Comparison of ENCODE assay signal across 19 cellular contexts in the genomic region with DNA sequence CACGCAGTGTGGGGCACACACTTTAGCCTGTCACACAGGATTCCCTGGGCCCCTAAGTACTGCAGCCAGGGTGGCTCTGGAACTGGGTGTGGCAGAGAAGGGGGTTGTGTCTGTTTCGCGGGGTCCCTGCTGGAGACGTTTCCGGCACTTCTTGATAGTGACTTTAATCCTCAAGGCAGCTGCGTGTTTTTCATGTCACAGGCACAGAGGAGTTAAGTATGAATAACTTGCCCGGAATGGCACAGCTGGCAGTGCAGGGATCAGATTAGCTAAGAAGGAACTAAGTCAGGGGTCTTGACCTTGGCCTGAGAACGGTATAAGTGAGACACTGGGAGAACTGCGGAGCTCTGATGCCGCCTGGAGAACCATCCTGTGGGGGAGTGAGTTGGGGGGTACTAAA. TPM values are rescaled to one million over a fixed set of nuclear protein-coding genes. Genes with fewer than 3 reads are reported as not detected.
DNase-seq lines count a peak whose midpoint lies in the region; ATAC-seq and TF ChIP-seq lines count a peak whose summit lies in the region.
"Had no signal": no experiment of that assay in that cellular context is flagged by ENCODE, and none has a peak within 500 bp of the region (broad histone marks: within the 10 kb centered on the region; RNA-seq: fewer than 3 reads in every experiment).

No MANE protein-coding gene starts in this region.

- no peak for DNase-seq in IMR-90
- peak; percentile 14 for DNase-seq in WERI-Rb-1
- peak; percentile 24 for DNase-seq in myocyte (ENCODE audit: low read depth)
- DNase-seq in suprapubic skin (ENCODE audit: low spot score in 2 of 2), result peak; percentile 17 to 69
- no peak for DNase-seq in A172 (ENCODE audit: low spot score)
- DNase-seq in activated CD4-positive, CD25-positive, alpha-beta regulatory T cell treated with anti-CD3 and anti-CD28 coated beads, Interleukin-2, amount 50 U/mL, for 72 hours, result no peak
- DNase-seq: COR-L47, DMS153, DMS79 treated with DMSO at 0.1 percent for 48 hours, EL, HCEC 1CT, HFFc6 had no signal

- dilution Hi-C loops in IMR-90 (cut with HindIII; ENCODE audit: low sequenced_read_pairs, unreplicated experiment), result no loop called here

- intact Hi-C loops in IMR-90 (cut with micrococcal nuclease), result loop anchor here (2.0 kb wide), 1 partner anchor 39 kb away; no protein-coding TSS in a partner anchor

- H4K8ac ChIP-seq in IMR-90 (ENCODE audit: low read depth in 2 of 2, low read length in 2 of 2), result no peak overlapping the region

- TF ChIP-seq POLR2A in IMR-90 (IDR thresholded peaks at IDR 0.05; ENCODE audit: low read depth, low read length) (no peak), suprapubic skin (IDR thresholded peaks at IDR 0.05) (no peak)

- H2BK15ac ChIP-seq in IMR-90 (ENCODE audit: low read depth, low read length), result no peak overlapping the region

- no peak overlapping the region for H3K9ac ChIP-seq in IMR-90 (ENCODE audit: low read depth, low read length)

- no peak for TF ChIP-seq CTCF in IMR-90 (conservative IDR thresholded peaks at IDR 0.05; ENCODE audit: low read depth, low read length)
- TF ChIP-seq CTCF in WERI-Rb-1 (IDR thresholded peaks at IDR 0.05; ENCODE audit: low read depth, low read length), result no peak
- no peak for TF ChIP-seq CTCF in suprapubic skin (IDR thresholded peaks at IDR 0.05)

- no peak overlapping the region for H4K5ac ChIP-seq in IMR-90 (ENCODE audit: low read depth, low read length)

- H3K4ac ChIP-seq in IMR-90 (ENCODE audit: low read depth, low read length), result no peak overlapping the region

- no peak overlapping the region for H3K14ac ChIP-seq in IMR-90 (replicated peaks; ENCODE audit: low read depth, low read length)

- H3K23ac ChIP-seq in IMR-90 (ENCODE audit: low read depth, low read length), result no peak overlapping the region

- no peak overlapping the region for H2BK20ac ChIP-seq in IMR-90 (ENCODE audit: low read depth, low read length)

- H2BK120ac ChIP-seq in IMR-90 (ENCODE audit: low read depth, low read length), result no peak overlapping the region

- TF ChIP-seq RAD21 in IMR-90 (IDR thresholded peaks at IDR 0.05; ENCODE audit: low read length), result no peak

- no peaks in the 10 kb centered on the region for H3K9me1 ChIP-seq in IMR-90 (ENCODE audit: insufficient read depth, low read length)

- H2BK5ac ChIP-seq in IMR-90 (ENCODE audit: low read depth, low read length, poor library complexity, severe bottlenecking), result no peak overlapping the region

- H3K18ac ChIP-seq in IMR-90 (ENCODE audit: low read depth, low read length), result no peak overlapping the region

- H3K9me3 ChIP-seq in IMR-90 (ENCODE audit: control insufficient read depth, insufficient read depth, low read length), result no peaks in the 10 kb centered on the region
- peaks cover 4% of the 10 kb centered on the region for H3K9me3 ChIP-seq in WERI-Rb-1 (ENCODE audit: severe bottlenecking)
- no peaks in the 10 kb centered on the region for H3K9me3 ChIP-seq in suprapubic skin

- no peak overlapping the region for H2AK5ac ChIP-seq in IMR-90 (ENCODE audit: low read depth, low read length)

- no peak overlapping the region for H2AFZ ChIP-seq in IMR-90 (replicated peaks; ENCODE audit: low read length, poor library complexity)

- H3K27me3 ChIP-seq in IMR-90 (ENCODE audit: control insufficient read depth, insufficient read depth, low read length) (peaks cover 3% of the 10 kb centered on the region; the same call in 1 of the 2 replicates), WERI-Rb-1 (ENCODE audit: insufficient read depth, low read depth, severe bottlenecking) (no peaks in the 10 kb centered on the region), suprapubic skin (no peaks in the 10 kb centered on the region)

- H3K36me3 ChIP-seq in IMR-90 (ENCODE audit: control insufficient read depth, insufficient read depth, low read length) (no peaks in the 10 kb centered on the region), WERI-Rb-1 (no peaks in the 10 kb centered on the region), suprapubic skin (no peaks in the 10 kb centered on the region)

- no peak overlapping the region for H3K4me3 ChIP-seq in IMR-90 (ENCODE audit: insufficient read depth, low read depth, low read length)
- no peak overlapping the region for H3K4me3 ChIP-seq in WERI-Rb-1 (ENCODE audit: low read depth, low read length)
- no peak overlapping the region for H3K4me3 ChIP-seq in suprapubic skin

- WGBS in IMR-90 (ENCODE audit: extremely low coverage in 2 of 2, insufficient read length in 1 of 2), 2 experiments, result 26% methylated on average over 6 of the region's 10 CpGs; no CpG with 5 or more reads in 1 of the 2 experiments
- WGBS in suprapubic skin, result 80% methylated on average over 8 of the region's 10 CpGs

- POLR2A ChIA-PET in IMR-90 (lab: Charles Lee; ENCODE audit: unreplicated experiment), result interaction anchor here (0.6 kb wide), 1 partner anchor 13 kb away, joined by 3 read pairs; no protein-coding TSS in a partner anchor

- H4K91ac ChIP-seq in IMR-90 (ENCODE audit: insufficient read depth, low read depth, low read length), result no peak overlapping the region

- CTCF ChIA-PET in IMR-90 (lab: Yijun Ruan, JAX), result no interaction called here

- BruUV-seq in IMR-90 (replicated peaks; lab: Mats Ljungman, UMichigan), result no TSS peak

- no peak overlapping the region for H3K4me2 ChIP-seq in IMR-90 (ENCODE audit: low read depth, low read length)

- TF ChIP-seq EP300 in suprapubic skin (IDR thresholded peaks at IDR 0.05), result no peak

- H4K20me1 ChIP-seq in IMR-90 (ENCODE audit: insufficient read depth, low read length), result no peaks in the 10 kb centered on the region

- H2AK9ac ChIP-seq in IMR-90 (replicated peaks; ENCODE audit: low read depth, low read length, poor library complexity), result peak overlapping the region; percentile 65

- H3K56ac ChIP-seq in IMR-90 (ENCODE audit: extremely low read depth, insufficient read depth, low read length), result no peak overlapping the region

- H3K27ac ChIP-seq in IMR-90 (ENCODE audit: insufficient read depth, low read length) (no peak overlapping the region), WERI-Rb-1 (no peak overlapping the region), suprapubic skin (no peak overlapping the region)

- H3K79me1 ChIP-seq in IMR-90 (ENCODE audit: low read depth in 1 of 2, low read length in 2 of 2), result no peaks in the 10 kb centered on the region

- in situ Hi-C loops in IMR-90 (cut with MboI; ENCODE audit: low sequenced_read_pairs), result no loop called here

- no peak for ATAC-seq in IMR-90 (ENCODE audit: low read depth)
- no peak for ATAC-seq in GM21390 (IDR thresholded peaks at IDR 0.05; ENCODE audit: unreplicated experiment)
- ATAC-seq: CD8-positive, alpha-beta T cell; HepG2 had no signal

- H3K4me1 ChIP-seq in IMR-90 (ENCODE audit: control insufficient read depth, insufficient read depth, low read length), result no peaks in the 10 kb centered on the region
- no peaks in the 10 kb centered on the region for H3K4me1 ChIP-seq in suprapubic skin

TF ChIP-seq in IMR-90, 13 proteins besides CTCF, POLR2A, EP300 and RAD21:
- TF ChIP-seq, protein P1, sequence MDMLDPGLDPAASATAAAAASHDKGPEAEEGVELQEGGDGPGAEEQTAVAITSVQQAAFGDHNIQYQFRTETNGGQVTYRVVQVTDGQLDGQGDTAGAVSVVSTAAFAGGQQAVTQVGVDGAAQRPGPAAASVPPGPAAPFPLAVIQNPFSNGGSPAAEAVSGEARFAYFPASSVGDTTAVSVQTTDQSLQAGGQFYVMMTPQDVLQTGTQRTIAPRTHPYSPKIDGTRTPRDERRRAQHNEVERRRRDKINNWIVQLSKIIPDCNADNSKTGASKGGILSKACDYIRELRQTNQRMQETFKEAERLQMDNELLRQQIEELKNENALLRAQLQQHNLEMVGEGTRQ (IDR thresholded peaks at IDR 0.05; ENCODE audit: low read depth, low read length), result no peak
- TF ChIP-seq RFX5 (IDR thresholded peaks at IDR 0.05; ENCODE audit: low read depth, low read length) (no peak), BHLHE40 (IDR thresholded peaks at IDR 0.05; ENCODE audit: low read depth, low read length) (no peak), SMC3 (IDR thresholded peaks at IDR 0.05; ENCODE audit: low read depth, low read length) (no peak)

RNA-seq across cellular contexts. Expression of a gene that starts 7.5 kb away (rescaled TPM):
- total RNA-seq in IMR-90 (2012; rRNA removed), result not detected in 2 replicates
- polyA plus RNA-seq in IMR-90 (2012; rRNA removed), result not detected in 2 replicates
- not detected in 2 replicates for polyA plus RNA-seq in IMR-90 (2012; cell fraction: cytosol; rRNA removed)
- 0.08 and 0.39 TPM in 2 replicates for polyA plus RNA-seq in IMR-90 (2012; cell fraction: nucleus; rRNA removed; ENCODE audit: low replicate concordance)
- not detected in 2 replicates for total RNA-seq in myocyte
- polyA plus RNA-seq in myocyte (2012), result 0.05 TPM
- total RNA-seq in suprapubic skin, result 1 to 10 TPM in 2 of 4 donors, under 1 TPM in 1, not detected in 1; 0.42 to 3.0 (median 1.0) TPM
- not detected in 2 replicates for total RNA-seq in A172 (2014; rRNA removed; shearing (Covaris generic))
- total RNA-seq: A673; CD8-positive, alpha-beta T cell; H4; HepG2; HFFc6 had no signal
- polyA plus RNA-seq: BJ, CD14-positive monocyte had no signal

RNA-seq across cellular contexts. Expression of a gene that starts 18.3 kb away (rescaled TPM):
- total RNA-seq in IMR-90 (2012; rRNA removed), result not detected in 2 replicates
- polyA plus RNA-seq in IMR-90 (2012; rRNA removed), result 0.07 TPM in 1 of 2 replicates, not detected in the other
- not detected in 2 replicates for polyA plus RNA-seq in IMR-90 (2012; cell fraction: cytosol; rRNA removed)
- 0.36 and 0.37 TPM in 2 replicates for polyA plus RNA-seq in IMR-90 (2012; cell fraction: nucleus; rRNA removed; ENCODE audit: low replicate concordance)
- 0.21 TPM in 1 of 2 replicates, not detected in the other for total RNA-seq in myocyte
- polyA plus RNA-seq in myocyte (2012), result not detected
- total RNA-seq in suprapubic skin, result 1 to 10 TPM in 3 of 4 donors, not detected in 1; 3.8 to 8.9 (median 5.3) TPM
- not detected in 2 replicates for total RNA-seq in A172 (2014; rRNA removed; shearing (Covaris generic))
- total RNA-seq: A673, H4, HepG2, HFFc6 had no signal
- polyA plus RNA-seq: BJ, CD14-positive monocyte had no signal

RNA-seq across cellular contexts. Expression of a gene that starts 28.7 kb away (rescaled TPM):
- total RNA-seq in IMR-90 (2012; rRNA removed) (not detected in 2 replicates), myocyte (0.16 and 0.29 TPM in 2 replicates), suprapubic skin (1 to 10 TPM in 1 of 4 donors, under 1 TPM in 2, not detected in 1; 0.55 to 1.4 (median 0.91) TPM)
- 0.09 TPM in 1 of 2 replicates, not detected in the other for polyA plus RNA-seq in IMR-90 (2012; rRNA removed)
- 0.03 TPM in 1 of 2 replicates, not detected in the other for polyA plus RNA-seq in IMR-90 (2012; cell fraction: cytosol; rRNA removed)
- 0.66 and 1.9 TPM in 2 replicates for polyA plus RNA-seq in IMR-90 (2012; cell fraction: nucleus; rRNA removed; ENCODE audit: low replicate concordance)
- 0.06 TPM for polyA plus RNA-seq in myocyte (2012)
- not detected in 2 replicates for total RNA-seq in A172 (2014; rRNA removed; shearing (Covaris generic))
- total RNA-seq: A673; CD8-positive, alpha-beta T cell; H4 had no signal
- polyA plus RNA-seq: CD14-positive monocyte, HepG2 had no signal

RNA-seq across cellular contexts. Expression of a gene that starts 45.8 kb away (rescaled TPM):
- not detected in 2 replicates for total RNA-seq in IMR-90 (2012; rRNA removed)
- not detected in 2 replicates for polyA plus RNA-seq in IMR-90 (2012; rRNA removed)
- 0.04 and 0.08 TPM in 2 replicates for polyA plus RNA-seq in IMR-90 (2012; cell fraction: cytosol; rRNA removed)
- polyA plus RNA-seq in IMR-90 (2012; cell fraction: nucleus; rRNA removed; ENCODE audit: low replicate concordance), result 0.18 and 0.19 TPM in 2 replicates
- not detected in 2 replicates for total RNA-seq in myocyte
- not detected for polyA plus RNA-seq in myocyte (2012)
- 1 to 10 TPM in 3 of 4 donors, not detected in 1; 1.1 to 5.9 (median 3.9) TPM for total RNA-seq in suprapubic skin
- not detected in 2 replicates for total RNA-seq in A172 (2014; rRNA removed; shearing (Covaris generic))
- total RNA-seq: A673; CD8-positive, alpha-beta T cell; H4; HepG2; HFFc6 had no signal
- polyA plus RNA-seq: CD14-positive monocyte, HepG2 had no signal

Comparison
In these comparisons a context has a peak if more than half of its experiments do, and no peak if none do; other contexts are left out.
1. DNase-seq: peak in WERI-Rb-1 (single experiment), myocyte (single experiment) and suprapubic skin (2 of 2); none in IMR-90 (single experiment), A172 (single experiment) and activated CD4-positive, CD25-positive, alpha-beta regulatory T cell treated with anti-CD3 and anti-CD28 coated beads, Interleukin-2, amount 50 U/mL, for 72 hours (single experiment).